ENCODE assay signal across 9 cellular contexts in genomic region chr9:136726118-136726517, GRCh38. TPM values are rescaled to one million over a fixed set of nuclear protein-coding genes. Genes with fewer than 3 reads are reported as not detected.
DNase-seq lines count a peak whose midpoint lies in the region; ATAC-seq lines count a peak whose summit lies in the region.
"Had no signal": no experiment of that assay in that cellular context is flagged by ENCODE, and none has a peak within 500 bp of the region (broad histone marks: within the 10 kb centered on the region; RNA-seq: fewer than 3 reads in every experiment).

No MANE protein-coding gene starts in this region.

- H3K9me3 Mint-ChIP-seq in activated T-cell treated with anti-CD3 and anti-CD28 coated beads, Interleukin-2, amount 50 U/mL, for 72 hours: no peaks in the 10 kb centered on the region
- no peaks in the 10 kb centered on the region for H3K9me3 Mint-ChIP-seq in activated naive CD4-positive, alpha-beta T cell treated with anti-CD3 and anti-CD28 coated beads, Interleukin-2, amount 50 U/mL, for 72 hours

- peak overlapping the region; percentile 61 to 96 for H3K4me3 ChIP-seq in stomach smooth muscle (ENCODE audit: low read length in 2 of 2)

- peaks cover 39% of the 10 kb centered on the region for H3K4me1 Mint-ChIP-seq in activated T-cell treated with anti-CD3 and anti-CD28 coated beads, Interleukin-2, amount 50 U/mL, for 72 hours (ENCODE audit: low read depth)

- peak overlapping the region; percentile 99 for H3K4me3 Mint-ChIP-seq in activated T-cell treated with anti-CD3 and anti-CD28 coated beads, Interleukin-2, amount 50 U/mL, for 72 hours

- no peaks in the 10 kb centered on the region for H3K27me3 Mint-ChIP-seq in activated T-cell treated with anti-CD3 and anti-CD28 coated beads, Interleukin-2, amount 50 U/mL, for 72 hours (ENCODE audit: low read depth)

- H3K36me3 Mint-ChIP-seq in activated T-cell treated with anti-CD3 and anti-CD28 coated beads, Interleukin-2, amount 50 U/mL, for 72 hours (ENCODE audit: insufficient read depth in 2 of 2): peaks cover 8 to 17% of the 10 kb centered on the region in 2 donors
- peaks cover 35% of the 10 kb centered on the region in 2 donors for H3K36me3 Mint-ChIP-seq in activated naive CD4-positive, alpha-beta T cell treated with anti-CD3 and anti-CD28 coated beads, Interleukin-2, amount 50 U/mL, for 72 hours

- H3K27ac ChIP-seq in stomach smooth muscle (ENCODE audit: low read length) (no peak overlapping the region), substantia nigra (ENCODE audit: low read depth, low read length, poor library complexity, severe bottlenecking) (no peak overlapping the region)

- H3K9ac ChIP-seq in stomach smooth muscle (ENCODE audit: low read length in 2 of 2): peak overlapping the region; percentile 41 to 71

- peaks cover 29 to 31% of the 10 kb centered on the region in 2 donors for H3K36me3 ChIP-seq in stomach smooth muscle (ENCODE audit: control insufficient read depth in 2 of 2, insufficient read depth in 2 of 2, low read length in 2 of 2)

- H3K27ac Mint-ChIP-seq in activated T-cell treated with anti-CD3 and anti-CD28 coated beads, Interleukin-2, amount 50 U/mL, for 72 hours: peak overlapping the region; percentile 99
- H3K27ac Mint-ChIP-seq in activated naive CD4-positive, alpha-beta T cell treated with anti-CD3 and anti-CD28 coated beads, Interleukin-2, amount 50 U/mL, for 72 hours: peak overlapping the region; percentile 83 to 100

- DNase-seq in activated T-cell treated with anti-CD3 and anti-CD28 coated beads, Interleukin-2, amount 50 U/mL, for 72 hours: no peak
- DNase-seq in activated T-cell treated with anti-CD3 and anti-CD28 coated beads for 4 hours: no peak
- DNase-seq in activated naive CD4-positive, alpha-beta T cell treated with anti-CD3 and anti-CD28 coated beads, Interleukin-2, amount 50 U/mL, for 72 hours (ENCODE audit: low spot score in 2 of 2): no peak
- peak; percentile 24 for DNase-seq in iris pigment epithelial cell (ENCODE audit: low read depth)
- no peak for DNase-seq in mucosa of gallbladder (ENCODE audit: low spot score)
- no peak for DNase-seq in effector CD4-positive, alpha-beta T cell
- no peak for DNase-seq in substantia nigra (lab: John Stamatoyannopoulos, UW)

- H3K9me3 ChIP-seq in stomach smooth muscle (ENCODE audit: control insufficient read depth in 2 of 2, low read length in 2 of 2): no peaks in the 10 kb centered on the region

- peaks cover 48% of the 10 kb centered on the region for H3K4me1 ChIP-seq in stomach smooth muscle (ENCODE audit: control insufficient read depth, insufficient read depth, low read length)

- no peak for ATAC-seq in activated T-cell treated with anti-CD3 and anti-CD28 coated beads, Interleukin-2, amount 50 U/mL, for 72 hours (replicated peaks in 1 of 2)
- ATAC-seq in activated naive CD4-positive, alpha-beta T cell treated with anti-CD3 and anti-CD28 coated beads, Interleukin-2, amount 50 U/mL, for 72 hours: no peak

- H3K27me3 ChIP-seq in stomach smooth muscle (ENCODE audit: control insufficient read depth in 1 of 2, insufficient read depth in 2 of 2, low read length in 2 of 2): no peaks in the 10 kb centered on the region

RNA-seq across cellular contexts. Expression of gene DIPK1B, which starts 13.7 kb away (rescaled TPM):
- under 1 TPM; 0.67 to 0.72 TPM for total RNA-seq in activated T-cell treated with anti-CD3 and anti-CD28 coated beads, Interleukin-2, amount 50 U/mL, for 72 hours
- total RNA-seq in activated naive CD4-positive, alpha-beta T cell treated with anti-CD3 and anti-CD28 coated beads, Interleukin-2, amount 50 U/mL, for 72 hours: under 1 TPM in 1 of 2 donors, not detected in 1; 0.37 TPM
- total RNA-seq in mucosa of gallbladder: 8.8 TPM

RNA-seq across cellular contexts. Expression of gene LCN10, which starts 16.6 kb away (rescaled TPM):
- under 1 TPM; 0.21 to 0.70 TPM for total RNA-seq in activated T-cell treated with anti-CD3 and anti-CD28 coated beads, Interleukin-2, amount 50 U/mL, for 72 hours
- total RNA-seq in activated naive CD4-positive, alpha-beta T cell treated with anti-CD3 and anti-CD28 coated beads, Interleukin-2, amount 50 U/mL, for 72 hours: 1 to 10 TPM in 1 of 2 donors, under 1 TPM in 1; 0.89 to 1.6 TPM
- 11.4 TPM for total RNA-seq in mucosa of gallbladder
- total RNA-seq: SK-MEL-5 had no signal

RNA-seq across cellular contexts. Expression of gene LCN6, which starts 22.2 kb away (rescaled TPM):
- total RNA-seq in activated T-cell treated with anti-CD3 and anti-CD28 coated beads, Interleukin-2, amount 50 U/mL, for 72 hours: not detected
- total RNA-seq in activated naive CD4-positive, alpha-beta T cell treated with anti-CD3 and anti-CD28 coated beads, Interleukin-2, amount 50 U/mL, for 72 hours: not detected
- total RNA-seq in mucosa of gallbladder: 12.8 TPM
- total RNA-seq: SK-MEL-5 had no signal

RNA-seq across cellular contexts. Expression of gene LCN8, which starts 31.9 kb away (rescaled TPM):
- not detected for total RNA-seq in activated T-cell treated with anti-CD3 and anti-CD28 coated beads, Interleukin-2, amount 50 U/mL, for 72 hours
- total RNA-seq in activated naive CD4-positive, alpha-beta T cell treated with anti-CD3 and anti-CD28 coated beads, Interleukin-2, amount 50 U/mL, for 72 hours: not detected
- not detected for total RNA-seq in mucosa of gallbladder
- total RNA-seq: SK-MEL-5 had no signal

RNA-seq across cellular contexts. Expression of gene LCN15, which starts 38.2 kb away (rescaled TPM):
- total RNA-seq in activated T-cell treated with anti-CD3 and anti-CD28 coated beads, Interleukin-2, amount 50 U/mL, for 72 hours: not detected
- not detected for total RNA-seq in activated naive CD4-positive, alpha-beta T cell treated with anti-CD3 and anti-CD28 coated beads, Interleukin-2, amount 50 U/mL, for 72 hours
- not detected for total RNA-seq in mucosa of gallbladder

Comparison
In these comparisons a context has a peak if more than half of its experiments do, and no peak if none do; other contexts are left out.
1. RNA of gene LCN6, which starts 22.2 kb away (total RNA-seq): 12.8 TPM in mucosa of gallbladder (single experiment); not detected in activated T-cell treated with anti-CD3 and anti-CD28 coated beads, Interleukin-2, amount 50 U/mL, for 72 hours and not detected in activated naive CD4-positive, alpha-beta T cell treated with anti-CD3 and anti-CD28 coated beads, Interleukin-2, amount 50 U/mL, for 72 hours; every median in the first group is over 10 times any median in the second.